ENCODE assay signal across 10 cellular contexts in the genomic region with DNA sequence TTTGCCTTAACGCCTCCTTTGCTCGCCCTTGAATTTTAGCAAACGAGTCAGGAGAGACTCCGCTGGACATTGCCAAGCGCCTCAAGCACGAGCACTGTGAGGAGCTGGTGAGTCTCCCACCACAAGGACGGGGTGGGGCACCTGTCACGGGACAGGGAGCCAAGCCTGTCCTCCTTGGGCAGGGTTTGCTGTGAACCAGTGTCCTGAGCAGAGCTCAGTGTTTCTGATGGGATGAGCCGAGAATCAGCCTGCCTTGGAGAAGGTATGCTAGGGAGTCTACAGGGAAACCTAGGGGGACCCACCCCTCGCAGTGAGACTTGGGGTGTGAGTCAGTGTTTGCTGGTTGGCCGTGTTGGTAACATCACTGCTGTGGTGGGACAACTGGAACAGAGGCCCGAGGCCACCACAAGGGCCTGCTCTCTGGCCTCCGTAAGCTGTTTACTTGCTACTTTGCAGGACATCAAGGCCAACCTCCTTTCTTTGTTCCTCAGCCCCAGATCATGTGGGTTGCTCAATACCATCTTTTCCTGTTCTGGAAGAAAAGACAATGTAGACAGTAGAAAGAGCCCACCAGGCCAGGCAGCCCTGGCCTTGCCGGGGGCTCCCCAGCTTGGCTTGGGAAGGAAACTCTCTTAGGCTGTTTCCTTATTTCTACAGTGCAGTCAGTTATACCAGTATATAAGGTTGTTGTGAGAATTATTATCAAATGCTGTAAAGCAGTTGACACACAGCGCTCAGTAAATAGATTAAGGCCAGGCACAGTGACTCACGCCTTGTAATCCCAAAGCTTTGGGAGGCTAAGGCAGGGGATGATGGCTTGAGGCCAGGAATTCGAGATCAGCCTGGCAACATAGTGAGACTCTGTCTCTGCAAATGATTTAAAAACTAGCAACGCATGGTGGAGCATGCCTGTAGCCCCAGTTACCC. TPM values are rescaled to one million over a fixed set of nuclear protein-coding genes. Genes with fewer than 3 reads are reported as not detected.
DNase-seq lines count a peak whose midpoint lies in the region; ATAC-seq and TF ChIP-seq lines count a peak whose summit lies in the region.
"Had no signal": no experiment of that assay in that cellular context is flagged by ENCODE, and none has a peak within 500 bp of the region (broad histone marks: within the 10 kb centered on the region; RNA-seq: fewer than 3 reads in every experiment).

No MANE protein-coding gene starts in this region.

- peak overlapping the region in 1 of 4 donors; percentile 15 for H3K4me3 ChIP-seq in esophagus squamous epithelium

- no peaks in the 10 kb centered on the region for H3K27me3 ChIP-seq in esophagus squamous epithelium

- intact Hi-C loops in esophagus squamous epithelium (cut with DNase I) (no loop called here), posterior cingulate gyrus (cut with DNase I) (no loop called here)

- H3K27ac Mint-ChIP-seq in osteocyte (ENCODE audit: unreplicated experiment), result peak overlapping the region; percentile 86
- no peak overlapping the region for H3K27ac Mint-ChIP-seq in activated T-cell treated with anti-CD3 and anti-CD28 coated beads, Interleukin-2, amount 50 U/mL, for 72 hours
- H3K27ac Mint-ChIP-seq: activated CD4-positive, alpha-beta T cell treated with anti-CD3 and anti-CD28 coated beads, Interleukin-2, amount 10 ng/mL, durations not matched to agents 24 days and 14 days had no signal

- peak overlapping the region; percentile 75 to 89 (median 81) for H3K27ac ChIP-seq in esophagus squamous epithelium

- ATAC-seq in GM19324 (IDR thresholded peaks at IDR 0.05; ENCODE audit: low FRiP score, unreplicated experiment) (no peak), HG02763 (IDR thresholded peaks at IDR 0.05; ENCODE audit: unreplicated experiment) (no peak)
- ATAC-seq in activated T-cell treated with anti-CD3 and anti-CD28 coated beads, Interleukin-2, amount 50 U/mL, for 72 hours (replicated peaks in 1 of 2), result no peak

- H3K27me3 Mint-ChIP-seq in osteocyte (ENCODE audit: unreplicated experiment), result no peaks in the 10 kb centered on the region
- H3K27me3 Mint-ChIP-seq in activated T-cell treated with anti-CD3 and anti-CD28 coated beads, Interleukin-2, amount 50 U/mL, for 72 hours (ENCODE audit: low read depth), result peaks cover 6% of the 10 kb centered on the region

- peak; percentile 73 for DNase-seq in AG20443 (ENCODE audit: low spot score)
- DNase-seq in RKO (ENCODE audit: low spot score), result peak; percentile 36
- no peak for DNase-seq in esophagus squamous epithelium (lab: John Stamatoyannopoulos, UW)
- DNase-seq in osteocyte (ENCODE audit: extremely low spot score, unreplicated experiment), result no peak
- DNase-seq in posterior cingulate gyrus, result no peak
- no peak for DNase-seq in activated T-cell treated with anti-CD3 and anti-CD28 coated beads, Interleukin-2, amount 50 U/mL, for 72 hours
- DNase-seq: activated CD4-positive, alpha-beta T cell treated with anti-CD3 and anti-CD28 coated beads, Interleukin-2, amount 10 ng/mL, durations not matched to agents 24 days and 14 days; NCI-H1048 had no signal

- peaks cover 40% of the 10 kb centered on the region for H3K36me3 Mint-ChIP-seq in osteocyte (ENCODE audit: unreplicated experiment)
- no peaks in the 10 kb centered on the region for H3K36me3 Mint-ChIP-seq in activated T-cell treated with anti-CD3 and anti-CD28 coated beads, Interleukin-2, amount 50 U/mL, for 72 hours (ENCODE audit: insufficient read depth in 2 of 2)

- 44 to 60% methylated on average over 13 to 15 of the region's 18 CpGs for WGBS in esophagus squamous epithelium, 2 donors

- no peaks in the 10 kb centered on the region for H3K9me3 Mint-ChIP-seq in osteocyte (ENCODE audit: unreplicated experiment)
- no peaks in the 10 kb centered on the region for H3K9me3 Mint-ChIP-seq in activated T-cell treated with anti-CD3 and anti-CD28 coated beads, Interleukin-2, amount 50 U/mL, for 72 hours
- H3K9me3 Mint-ChIP-seq: activated CD4-positive, alpha-beta T cell treated with anti-CD3 and anti-CD28 coated beads, Interleukin-2, amount 10 ng/mL, durations not matched to agents 24 days and 14 days had no signal

- peaks cover 41% of the 10 kb centered on the region for H3K4me1 Mint-ChIP-seq in osteocyte (ENCODE audit: unreplicated experiment)
- peaks cover 5% of the 10 kb centered on the region for H3K4me1 Mint-ChIP-seq in activated T-cell treated with anti-CD3 and anti-CD28 coated beads, Interleukin-2, amount 50 U/mL, for 72 hours (ENCODE audit: low read depth)
- H3K4me1 Mint-ChIP-seq: activated CD4-positive, alpha-beta T cell treated with anti-CD3 and anti-CD28 coated beads, Interleukin-2, amount 10 ng/mL, durations not matched to agents 24 days and 14 days had no signal

- H3K36me3 ChIP-seq in esophagus squamous epithelium, result peaks cover 0 to 71% (median 0%) of the 10 kb centered on the region in 3 donors

- H3K4me3 Mint-ChIP-seq in osteocyte (ENCODE audit: unreplicated experiment), result no peak overlapping the region
- no peak overlapping the region for H3K4me3 Mint-ChIP-seq in activated T-cell treated with anti-CD3 and anti-CD28 coated beads, Interleukin-2, amount 50 U/mL, for 72 hours
- H3K4me3 Mint-ChIP-seq: activated CD4-positive, alpha-beta T cell treated with anti-CD3 and anti-CD28 coated beads, Interleukin-2, amount 10 ng/mL, durations not matched to agents 24 days and 14 days had no signal

- TF ChIP-seq POLR2A in esophagus squamous epithelium (IDR thresholded peaks at IDR 0.05), result no peak

- TF ChIP-seq CTCF in esophagus squamous epithelium (IDR thresholded peaks at IDR 0.05) (no peak), osteocyte (IDR thresholded peaks at IDR 0.05) (no peak)

- peaks cover 7 to 47% (median 33%) of the 10 kb centered on the region in 3 donors for H3K4me1 ChIP-seq in esophagus squamous epithelium

- H3K9me3 ChIP-seq in esophagus squamous epithelium, result no peaks in the 10 kb centered on the region

RNA-seq across cellular contexts. Expression of a gene that starts 42.4 kb away (rescaled TPM):
- total RNA-seq in esophagus squamous epithelium (10 to 100 TPM; 14.3 to 39.1 (median 32.6) TPM), osteocyte (91.8 and 98.0 TPM in 2 replicates)
- total RNA-seq in activated T-cell treated with anti-CD3 and anti-CD28 coated beads, Interleukin-2, amount 50 U/mL, for 72 hours, result 100 to 1,000 TPM in 1 of 2 donors, 10 to 100 TPM in 1; 79.5 to 132 TPM

RNA-seq across cellular contexts. Expression of a gene that starts 42.5 kb away (rescaled TPM):
- 10 to 100 TPM; 20.4 to 27.9 (median 24.0) TPM for total RNA-seq in esophagus squamous epithelium
- total RNA-seq in osteocyte, result 27.7 and 28.8 TPM in 2 replicates
- total RNA-seq in activated T-cell treated with anti-CD3 and anti-CD28 coated beads, Interleukin-2, amount 50 U/mL, for 72 hours, result 10 to 100 TPM; 62.3 to 75.0 TPM

Comparison
In these comparisons a context has a peak if more than half of its experiments do, and no peak if none do; other contexts are left out.
1. DNase-seq: peak in AG20443 (single experiment) and RKO (single experiment); none in esophagus squamous epithelium (single experiment), osteocyte (single experiment), posterior cingulate gyrus (0 of 10) and activated T-cell treated with anti-CD3 and anti-CD28 coated beads, Interleukin-2, amount 50 U/mL, for 72 hours (0 of 2).